8 cellular contexts compared by ENCODE assay signal in the genomic region with DNA sequence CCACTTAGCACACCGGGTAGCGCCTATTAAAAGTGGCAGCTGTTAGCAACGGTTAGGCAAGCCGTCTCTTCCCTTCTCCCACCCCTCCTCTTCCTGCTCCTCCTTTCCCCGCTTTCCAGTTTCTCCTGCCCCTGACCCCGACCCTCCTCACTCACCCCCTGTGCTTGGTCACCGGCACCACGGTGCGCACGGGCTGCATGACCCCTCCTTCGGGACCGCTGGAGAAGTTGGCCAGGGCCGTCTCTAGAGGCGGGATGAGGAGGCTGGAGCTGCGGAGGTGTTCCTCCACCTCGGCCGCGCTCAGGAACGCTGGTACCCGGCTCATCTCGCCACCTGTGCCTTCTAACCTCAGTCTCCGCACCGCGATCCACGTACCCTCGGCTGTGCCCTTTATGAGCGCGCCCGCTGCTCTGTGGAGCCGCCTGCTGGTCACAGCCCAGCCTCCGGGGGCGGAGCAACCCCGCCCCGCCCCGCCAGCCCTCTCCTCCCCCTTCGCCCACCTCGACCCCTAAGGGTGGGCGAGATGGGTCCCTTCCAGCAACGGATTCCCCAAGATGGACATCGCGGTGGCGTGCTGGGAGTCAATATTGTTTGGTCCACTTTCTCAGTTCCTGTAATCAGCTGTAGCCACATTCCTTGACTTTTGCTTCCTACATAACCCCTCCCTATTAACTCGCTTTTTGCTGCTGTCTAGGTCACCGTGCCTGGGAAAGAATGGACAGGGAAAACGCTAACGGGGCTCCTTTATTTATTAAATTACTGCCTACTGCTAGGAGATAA. TPM values are rescaled to one million over a fixed set of nuclear protein-coding genes. Genes with fewer than 3 reads are reported as not detected.
A peak's percentile ranks its signal among the peaks of the same experiment; 100 is the strongest.
DNase-seq lines count a peak whose midpoint lies in the region; ATAC-seq and TF ChIP-seq lines count a peak whose summit lies in the region.

Gene CRYM, minus strand, starts transcription at position 364 of the 780 bp plus-strand sequence. Its CDS starts 39 bp downstream, at position 325.

- H3K4me3 ChIP-seq in WI38 (ENCODE audit: low read depth, low read length): peak within 1 kb of the TSS; percentile 49

- H3K36me3 Mint-ChIP-seq in stimulated activated effector memory CD8-positive, alpha-beta T cell treated with anti-CD3 and anti-CD28 coated beads, Interleukin-12 subunit alpha, Interleukin-12 subunit beta, amount 100 ng/mL, for 72 hours: no peaks in the 10 kb centered on the region

- H3K4me3 Mint-ChIP-seq in stimulated activated effector memory CD8-positive, alpha-beta T cell treated with anti-CD3 and anti-CD28 coated beads, Interleukin-12 subunit alpha, Interleukin-12 subunit beta, amount 100 ng/mL, for 72 hours: peak within 1 kb of the TSS; percentile 35

- peaks cover 6% of the 10 kb centered on the region for H3K4me1 Mint-ChIP-seq in stimulated activated effector memory CD8-positive, alpha-beta T cell treated with anti-CD3 and anti-CD28 coated beads, Interleukin-12 subunit alpha, Interleukin-12 subunit beta, amount 100 ng/mL, for 72 hours

- ATAC-seq in GM18907 (IDR thresholded peaks at IDR 0.05; ENCODE audit: unreplicated experiment): peak; percentile 63
- peak; percentile 88 for ATAC-seq in stimulated activated effector memory CD8-positive, alpha-beta T cell treated with anti-CD3 and anti-CD28 coated beads, Interleukin-12 subunit alpha, Interleukin-12 subunit beta, amount 100 ng/mL, for 72 hours

- H3K9me3 Mint-ChIP-seq in stimulated activated effector memory CD8-positive, alpha-beta T cell treated with anti-CD3 and anti-CD28 coated beads, Interleukin-12 subunit alpha, Interleukin-12 subunit beta, amount 100 ng/mL, for 72 hours: no peaks in the 10 kb centered on the region

- DNase-seq in AG08396 (ENCODE audit: low spot score) (peak; percentile 79), M059J (ENCODE audit: low read depth) (peak; percentile 18), ecto neural progenitor cell (ENCODE audit: low spot score) (peak; percentile 84), medulla oblongata (ENCODE audit: extremely low spot score) (peak; percentile 23), NCI-H187 treated with DMSO at 0.1 percent for 48 hours (lab: John Stamatoyannopoulos, UW) (no peak)
- DNase-seq in stimulated activated effector memory CD8-positive, alpha-beta T cell treated with anti-CD3 and anti-CD28 coated beads, Interleukin-12 subunit alpha, Interleukin-12 subunit beta, amount 100 ng/mL, for 72 hours (ENCODE audit: low spot score in 2 of 2): peak; percentile 38 to 65

- H3K27ac Mint-ChIP-seq in stimulated activated effector memory CD8-positive, alpha-beta T cell treated with anti-CD3 and anti-CD28 coated beads, Interleukin-12 subunit alpha, Interleukin-12 subunit beta, amount 100 ng/mL, for 72 hours: no peak within 1 kb of the TSS

- peak; percentile 85 for TF ChIP-seq CTCF in WI38 (IDR thresholded peaks at IDR 0.05; ENCODE audit: low read depth, low read length)

RNA-seq across cellular contexts. Expression of gene CRYM, which starts in this region (rescaled TPM):
- not detected in 2 replicates for total RNA-seq in M059J (2014; rRNA removed; shearing (Covaris generic))

Comparison
In these comparisons a context has a peak if more than half of its experiments do, and no peak if none do; other contexts are left out.
1. Peak in DNase-seq in M059J; RNA of the gene not detected or under 1 TPM.